Comparison of ENCODE assay signal across 1 cellular context in genomic region chr6:87589693-87590416, GRCh38.
TF ChIP-seq lines count a peak whose summit lies in the region.

Gene ORC3 (plus strand): TSS chr6:87590135. CDS start chr6:87590169, 34 bp downstream.
Gene RARS2 (minus strand): TSS chr6:87589987. CDS start chr6:87589957, 30 bp downstream.

TF ChIP-seq in WTC11, 78 proteins besides CTCF, POLR2A, EP300 and RAD21 (continued from another document and continues in another):
- TF ChIP-seq AR (CRISPR knock-in tag; IDR thresholded peaks at IDR 0.05) = no peak
- no peak; the same call in 1 of the 2 replicates for TF ChIP-seq ZBTB43 (CRISPR knock-in tag; IDR thresholded peaks at IDR 0.05)
- no peak for TF ChIP-seq ZBTB21 (CRISPR knock-in tag; IDR thresholded peaks at IDR 0.05; ENCODE audit: borderline replicate concordance)
- peak; percentile 51; the same call in 1 of the 2 replicates for TF ChIP-seq ZNF232 (CRISPR knock-in tag; IDR thresholded peaks at IDR 0.05)
- TF ChIP-seq FOXK1 (CRISPR knock-in tag; IDR thresholded peaks at IDR 0.05) = peak; percentile 91
- TF ChIP-seq CREM (CRISPR knock-in tag; IDR thresholded peaks at IDR 0.05) = peak; percentile 36; the same call in 1 of the 2 replicates
- no peak for TF ChIP-seq AFF4 (CRISPR knock-in tag; IDR thresholded peaks at IDR 0.05; ENCODE audit: borderline replicate concordance)
- no peak; the same call in 1 of the 2 replicates for TF ChIP-seq MYBL2 (CRISPR knock-in tag; IDR thresholded peaks at IDR 0.05)
- 0 out of 2 replicates have a peak, but pooled peaks have one; percentile 57 for TF ChIP-seq IRF1 (CRISPR knock-in tag; IDR thresholded peaks at IDR 0.05)
- no peak; the same call in 1 of the 2 replicates for TF ChIP-seq USF1 (CRISPR knock-in tag; IDR thresholded peaks at IDR 0.05)
- no peak for TF ChIP-seq GTF2I (CRISPR knock-in tag; conservative IDR thresholded peaks at IDR 0.05)
- no peak for TF ChIP-seq ZMAT4 (CRISPR knock-in tag; IDR thresholded peaks at IDR 0.05)
- TF ChIP-seq MXD4 (CRISPR knock-in tag; IDR thresholded peaks at IDR 0.05; ENCODE audit: borderline replicate concordance) = no peak
- TF ChIP-seq E2F1 (CRISPR knock-in tag; IDR thresholded peaks at IDR 0.05) = no peak
- no peak for TF ChIP-seq NR1H2 (CRISPR knock-in tag; IDR thresholded peaks at IDR 0.05)
- TF ChIP-seq SMAD3 (CRISPR knock-in tag; IDR thresholded peaks at IDR 0.05; ENCODE audit: borderline replicate concordance) = 0 out of 2 replicates have a peak, but pooled peaks have one; percentile 15
- TF ChIP-seq NR3C1 (CRISPR knock-in tag; conservative IDR thresholded peaks at IDR 0.05; ENCODE audit: low read depth) = no peak
- TF ChIP-seq NFATC4 (CRISPR knock-in tag; IDR thresholded peaks at IDR 0.05) = no peak
- no peak for TF ChIP-seq CBFB (CRISPR knock-in tag; IDR thresholded peaks at IDR 0.05; ENCODE audit: low read depth)
- TF ChIP-seq USF2 (CRISPR knock-in tag; IDR thresholded peaks at IDR 0.05) = no peak
- TF ChIP-seq SMAD4 (CRISPR knock-in tag; IDR thresholded peaks at IDR 0.05) = no peak
- TF ChIP-seq TEAD4 (CRISPR knock-in tag; IDR thresholded peaks at IDR 0.05) = no peak
- peak; percentile 91 for TF ChIP-seq FOXP1 (CRISPR knock-in tag; IDR thresholded peaks at IDR 0.05; ENCODE audit: borderline replicate concordance)
- TF ChIP-seq JUN (CRISPR knock-in tag; IDR thresholded peaks at IDR 0.05) = 0 out of 2 replicates have a peak, but pooled peaks have one; percentile 59
- TF ChIP-seq PRDM15 (CRISPR knock-in tag; IDR thresholded peaks at IDR 0.05) = no peak
- no peak for TF ChIP-seq PRRX2 (CRISPR knock-in tag; IDR thresholded peaks at IDR 0.05)
- TF ChIP-seq ARID4B (CRISPR knock-in tag; IDR thresholded peaks at IDR 0.05; ENCODE audit: borderline replicate concordance) = peak; percentile 91; the same call in 1 of the 2 replicates
- TF ChIP-seq STAT6 (CRISPR knock-in tag; conservative IDR thresholded peaks at IDR 0.05; ENCODE audit: low read depth) = no peak
- no peak for TF ChIP-seq ATF3 (CRISPR knock-in tag; conservative IDR thresholded peaks at IDR 0.05)
